ENCODE assay signal across 11 cellular contexts in the genomic region with DNA sequence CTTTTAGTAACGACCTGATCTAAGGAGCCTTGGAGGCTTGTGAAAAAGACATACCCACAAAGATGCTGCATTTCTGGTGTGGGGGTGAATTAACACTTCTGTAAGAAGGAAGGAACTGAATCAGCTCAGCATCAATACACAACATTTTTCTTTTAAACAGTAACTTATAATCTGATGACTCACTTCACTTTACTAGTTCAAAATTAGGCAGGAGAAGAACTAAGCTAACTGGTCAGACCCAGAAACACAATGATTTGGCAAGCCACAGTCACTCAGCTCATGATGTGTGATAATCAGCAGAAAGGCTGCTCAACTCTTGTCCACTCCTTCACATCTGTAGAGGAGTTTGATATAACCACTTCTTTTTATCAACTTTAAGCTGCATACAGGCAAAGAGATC. TPM values are rescaled to one million over a fixed set of nuclear protein-coding genes. Genes with fewer than 3 reads are reported as not detected.
DNase-seq lines count a peak whose midpoint lies in the region; ATAC-seq lines count a peak whose summit lies in the region.
"Had no signal": no experiment of that assay in that cellular context is flagged by ENCODE, and none has a peak within 500 bp of the region (broad histone marks: within the 10 kb centered on the region; RNA-seq: fewer than 3 reads in every experiment).

No MANE protein-coding gene starts in this region.

- H3K9me3 Mint-ChIP-seq in activated naive CD8-positive, alpha-beta T cell treated with anti-CD3 and anti-CD28 coated beads, Interleukin-2, amount 50 U/mL, for 24 hours: peaks cover 4% of the 10 kb centered on the region
- peaks cover 8% of the 10 kb centered on the region for H3K9me3 Mint-ChIP-seq in natural killer cell treated with Interleukin-12 subunit alpha and Interleukin-12 subunit beta and Interleukin-15 and Interleukin-18, amount 100 ng/mL, for 72 hours

- peaks cover 39% of the 10 kb centered on the region for H3K4me1 Mint-ChIP-seq in activated naive CD8-positive, alpha-beta T cell treated with anti-CD3 and anti-CD28 coated beads, Interleukin-2, amount 50 U/mL, for 24 hours
- peaks cover 58 to 66% of the 10 kb centered on the region in 2 donors for H3K4me1 Mint-ChIP-seq in natural killer cell treated with Interleukin-12 subunit alpha and Interleukin-12 subunit beta and Interleukin-15 and Interleukin-18, amount 100 ng/mL, for 72 hours (ENCODE audit: low read depth in 2 of 2)

- H3K27ac Mint-ChIP-seq in activated naive CD8-positive, alpha-beta T cell treated with anti-CD3 and anti-CD28 coated beads, Interleukin-2, amount 50 U/mL, for 24 hours: peak overlapping the region; percentile 33
- peak overlapping the region; percentile 88 to 98 for H3K27ac Mint-ChIP-seq in natural killer cell treated with Interleukin-12 subunit alpha and Interleukin-12 subunit beta and Interleukin-15 and Interleukin-18, amount 100 ng/mL, for 72 hours

- peaks cover 20% of the 10 kb centered on the region for H3K36me3 Mint-ChIP-seq in activated naive CD8-positive, alpha-beta T cell treated with anti-CD3 and anti-CD28 coated beads, Interleukin-2, amount 50 U/mL, for 24 hours (ENCODE audit: low read depth)
- H3K36me3 Mint-ChIP-seq in natural killer cell treated with Interleukin-12 subunit alpha and Interleukin-12 subunit beta and Interleukin-15 and Interleukin-18, amount 100 ng/mL, for 72 hours: peaks cover 13% of the 10 kb centered on the region

- no peaks in the 10 kb centered on the region for H3K27me3 Mint-ChIP-seq in activated naive CD8-positive, alpha-beta T cell treated with anti-CD3 and anti-CD28 coated beads, Interleukin-2, amount 50 U/mL, for 24 hours
- H3K27me3 Mint-ChIP-seq in natural killer cell treated with Interleukin-12 subunit alpha and Interleukin-12 subunit beta and Interleukin-15 and Interleukin-18, amount 100 ng/mL, for 72 hours: no peaks in the 10 kb centered on the region

- DNase-seq in activated naive CD8-positive, alpha-beta T cell treated with anti-CD3 and anti-CD28 coated beads, Interleukin-2, amount 50 U/mL, for 24 hours: no peak
- DNase-seq in natural killer cell treated with Interleukin-12 subunit alpha and Interleukin-12 subunit beta and Interleukin-15 and Interleukin-18, amount 100 ng/mL, for 72 hours (ENCODE audit: low spot score): no peak
- DNase-seq in DMS153 (lab: John Stamatoyannopoulos, UW) (no peak), NCI-H774 (lab: John Stamatoyannopoulos, UW) (no peak)
- DNase-seq: left ventricle myocardium inferior; NCI-H510A; stimulated activated CD4-positive, alpha-beta T cell treated with anti-CD3 and anti-CD28 coated beads, Interleukin-12 subunit alpha, Interleukin-12 subunit beta, amount 100 ng/mL, for 4 hours; testis had no signal

- ATAC-seq in GM19043 (IDR thresholded peaks at IDR 0.05; ENCODE audit: low read depth, unreplicated experiment): peak; percentile 36
- peak; percentile 44 for ATAC-seq in HG02981 (IDR thresholded peaks at IDR 0.05; ENCODE audit: unreplicated experiment)
- ATAC-seq in activated naive CD8-positive, alpha-beta T cell treated with anti-CD3 and anti-CD28 coated beads, Interleukin-2, amount 50 U/mL, for 24 hours: no peak
- peak; percentile 13 to 65 for ATAC-seq in natural killer cell treated with Interleukin-12 subunit alpha and Interleukin-12 subunit beta and Interleukin-15 and Interleukin-18, amount 100 ng/mL, for 72 hours
- no peak for ATAC-seq in GM19023 (IDR thresholded peaks at IDR 0.05; ENCODE audit: unreplicated experiment)

- no peak overlapping the region for H3K4me3 Mint-ChIP-seq in activated naive CD8-positive, alpha-beta T cell treated with anti-CD3 and anti-CD28 coated beads, Interleukin-2, amount 50 U/mL, for 24 hours
- H3K4me3 Mint-ChIP-seq in natural killer cell treated with Interleukin-12 subunit alpha and Interleukin-12 subunit beta and Interleukin-15 and Interleukin-18, amount 100 ng/mL, for 72 hours: peak overlapping the region; percentile 52

RNA-seq across cellular contexts. Expression of a gene that starts 4.6 kb away (rescaled TPM):
- 10 to 100 TPM; 14.3 to 15.7 TPM for total RNA-seq in natural killer cell treated with Interleukin-12 subunit alpha and Interleukin-12 subunit beta and Interleukin-15 and Interleukin-18, amount 100 ng/mL, for 72 hours

RNA-seq across cellular contexts. Expression of a gene that starts 56.1 kb away (rescaled TPM):
- not detected for total RNA-seq in natural killer cell treated with Interleukin-12 subunit alpha and Interleukin-12 subunit beta and Interleukin-15 and Interleukin-18, amount 100 ng/mL, for 72 hours
- total RNA-seq: left ventricle myocardium inferior had no signal

Comparison
In these comparisons a context has a peak if more than half of its experiments do, and no peak if none do; other contexts are left out.
1. ATAC-seq: peak in GM19043 (single experiment), HG02981 (single experiment) and natural killer cell treated with Interleukin-12 subunit alpha and Interleukin-12 subunit beta and Interleukin-15 and Interleukin-18, amount 100 ng/mL, for 72 hours (2 of 2); none in activated naive CD8-positive, alpha-beta T cell treated with anti-CD3 and anti-CD28 coated beads, Interleukin-2, amount 50 U/mL, for 24 hours (single experiment) and GM19023 (single experiment).